ENCODE assay signal across 17 cellular contexts in genomic region chr13:51808811-51809210, GRCh38. TPM values are rescaled to one million over a fixed set of nuclear protein-coding genes. Genes with fewer than 3 reads are reported as not detected.
A peak's percentile ranks its signal among the peaks of the same experiment; 100 is the strongest.
DNase-seq lines count a peak whose midpoint lies in the region; ATAC-seq and TF ChIP-seq lines count a peak whose summit lies in the region.
"Had no signal": no experiment of that assay in that cellular context is flagged by ENCODE, and none has a peak within 500 bp of the region (broad histone marks: within the 10 kb centered on the region; RNA-seq: fewer than 3 reads in every experiment).

No MANE protein-coding gene starts in this region.

- no peak for DNase-seq in activated naive CD4-positive, alpha-beta T cell (lab: John Stamatoyannopoulos, UW)
- no peak for DNase-seq in naive thymus-derived CD4-positive, alpha-beta T cell
- no peak for DNase-seq in Peyer's patch
- DNase-seq in SK-N-SH: no peak
- no peak for DNase-seq in medulla oblongata (ENCODE audit: extremely low spot score)
- DNase-seq: 8988T; AML-193; Caco-2; CD4-positive, CD25-positive, alpha-beta regulatory T cell; GF-D8; Karpas-422 had no signal

- no peak for TF ChIP-seq RAD21 in SK-N-SH (IDR thresholded peaks at IDR 0.05; ENCODE audit: low read length)

- peaks cover 11 to 26% of the 10 kb centered on the region in 2 donors for H3K4me1 ChIP-seq in naive thymus-derived CD4-positive, alpha-beta T cell (ENCODE audit: control insufficient read depth in 2 of 2, insufficient read depth in 2 of 2, low read length in 2 of 2)
- H3K4me1 ChIP-seq in Peyer's patch (peaks cover 0 to 4% (median 0%) of the 10 kb centered on the region in 4 donors), SK-N-SH (ENCODE audit: control insufficient read depth in 1 of 2, insufficient read depth in 2 of 2, low read depth in 1 of 2, low read length in 1 of 2) (peaks cover 0 to 15% of the 10 kb centered on the region in 2 experiments; a peak in 3 of 4 replicates)
- H3K4me1 ChIP-seq: Caco-2 had no signal

- H3K9me3 Mint-ChIP-seq in activated naive CD4-positive, alpha-beta T cell treated with anti-CD3 and anti-CD28 coated beads, Interleukin-2, amount 50 U/mL, for 24 hours: no peaks in the 10 kb centered on the region
- no peaks in the 10 kb centered on the region for H3K9me3 Mint-ChIP-seq in activated naive CD8-positive, alpha-beta T cell (ENCODE audit: low read depth)
- H3K9me3 Mint-ChIP-seq in naive thymus-derived CD4-positive, alpha-beta T cell: peaks cover 0 to 2% (median 0%) of the 10 kb centered on the region in 11 donors

- ATAC-seq in naive thymus-derived CD4-positive, alpha-beta T cell: no peak
- ATAC-seq: HCT116 had no signal

- no peak overlapping the region for H3K4me3 ChIP-seq in naive thymus-derived CD4-positive, alpha-beta T cell (ENCODE audit: low read length)
- H3K4me3 ChIP-seq in Peyer's patch: no peak overlapping the region
- no peak overlapping the region for H3K4me3 ChIP-seq in SK-N-SH (ENCODE audit: low read depth in 2 of 2, low read length in 1 of 2)
- H3K4me3 ChIP-seq: BLaER1 had no signal

- H3K9ac ChIP-seq in SK-N-SH: no peak overlapping the region
- H3K9ac ChIP-seq: BLaER1 had no signal

- H3K36me3 ChIP-seq in naive thymus-derived CD4-positive, alpha-beta T cell (ENCODE audit: control insufficient read depth in 2 of 3, insufficient read depth in 3 of 3, low read length in 3 of 3): peaks cover 0 to 45% (median 14%) of the 10 kb centered on the region in 3 experiments
- H3K36me3 ChIP-seq in Peyer's patch (no peaks in the 10 kb centered on the region), SK-N-SH (replicated peaks in 1 of 2; ENCODE audit: control insufficient read depth in 1 of 2, insufficient read depth in 2 of 2, low read length in 1 of 2) (no peaks in the 10 kb centered on the region)
- H3K36me3 ChIP-seq: BLaER1 had no signal

- no peak overlapping the region for H3K4me2 ChIP-seq in SK-N-SH
- H3K4me2 ChIP-seq: BLaER1 had no signal

- no peaks in the 10 kb centered on the region for H3K27me3 ChIP-seq in naive thymus-derived CD4-positive, alpha-beta T cell (ENCODE audit: control insufficient read depth in 2 of 2, insufficient read depth in 2 of 2, low read length in 2 of 2)
- no peaks in the 10 kb centered on the region for H3K27me3 ChIP-seq in Peyer's patch
- H3K27me3 ChIP-seq in SK-N-SH (ENCODE audit: insufficient read depth): no peaks in the 10 kb centered on the region
- H3K27me3 ChIP-seq: BLaER1 had no signal

- H3F3A ChIP-seq in SK-N-SH (replicated peaks; ENCODE audit: insufficient read depth): peaks cover 4% of the 10 kb centered on the region

- CTCF ChIA-PET in naive thymus-derived CD4-positive, alpha-beta T cell (lab: Charles Lee): interaction anchor here (1.0 to 2.9 kb wide), 2 partner anchors 12 to 23 kb away, joined by 4 to 16 read pairs; no protein-coding TSS in a partner anchor
- CTCF ChIA-PET in SK-N-SH (lab: Yijun Ruan, JAX): interaction anchor here (1.0 kb wide), 1 partner anchor 319 kb away, joined by 3 read pairs; no protein-coding TSS in a partner anchor

- peaks cover 54% of the 10 kb centered on the region for H3K4me1 Mint-ChIP-seq in activated naive CD4-positive, alpha-beta T cell treated with anti-CD3 and anti-CD28 coated beads, Interleukin-2, amount 50 U/mL, for 24 hours
- H3K4me1 Mint-ChIP-seq in activated naive CD8-positive, alpha-beta T cell (ENCODE audit: low read depth): peaks cover 51% of the 10 kb centered on the region
- H3K4me1 Mint-ChIP-seq in naive thymus-derived CD4-positive, alpha-beta T cell: peaks cover 25 to 77% (median 54%) of the 10 kb centered on the region in 7 donors

- H3K9me2 ChIP-seq in SK-N-SH: no peaks in the 10 kb centered on the region

- TF ChIP-seq CTCF in Peyer's patch (IDR thresholded peaks at IDR 0.05) (no peak), SK-N-SH (IDR thresholded peaks at IDR 0.05) (no peak)

- no peaks in the 10 kb centered on the region for H4K20me1 ChIP-seq in SK-N-SH (ENCODE audit: insufficient read depth)
- H4K20me1 ChIP-seq: BLaER1 had no signal

- TF ChIP-seq EP300 in SK-N-SH (IDR thresholded peaks at IDR 0.05; ENCODE audit: borderline replicate concordance in 1 of 2, low read depth in 1 of 2, low read length in 1 of 2): no peak

- H3K27ac ChIP-seq in naive thymus-derived CD4-positive, alpha-beta T cell (ENCODE audit: low read depth, low read length): no peak overlapping the region
- no peak overlapping the region for H3K27ac ChIP-seq in Peyer's patch
- H3K27ac ChIP-seq in SK-N-SH (ENCODE audit: low read depth in 2 of 2, low read length in 1 of 2): no peak overlapping the region
- H3K27ac ChIP-seq: BLaER1 had no signal

- no peak overlapping the region for H3K4me3 Mint-ChIP-seq in activated naive CD4-positive, alpha-beta T cell treated with anti-CD3 and anti-CD28 coated beads, Interleukin-2, amount 50 U/mL, for 24 hours
- H3K4me3 Mint-ChIP-seq in activated naive CD8-positive, alpha-beta T cell: no peak overlapping the region
- H3K4me3 Mint-ChIP-seq in naive thymus-derived CD4-positive, alpha-beta T cell: peak overlapping the region in 1 of 10 donors; percentile 27

- POLR2A ChIA-PET in naive thymus-derived CD4-positive, alpha-beta T cell (lab: Charles Lee): interaction anchor here (0.7 to 13.1 kb wide), 4 partner anchors 16 to 356 kb away, joined by 3 to 324 read pairs (median 26); partner anchors contain the start of gene INTS6
- POLR2A ChIA-PET in SK-N-SH (lab: Yijun Ruan, JAX): no interaction called here

- H3K79me2 ChIP-seq in SK-N-SH (ENCODE audit: insufficient read depth): 0 out of 2 replicates have a peak, but pooled peaks cover 4% of the 10 kb centered on the region

- H3K36me3 Mint-ChIP-seq in activated naive CD4-positive, alpha-beta T cell treated with anti-CD3 and anti-CD28 coated beads, Interleukin-2, amount 50 U/mL, for 24 hours: peaks cover 9% of the 10 kb centered on the region
- H3K36me3 Mint-ChIP-seq in activated naive CD8-positive, alpha-beta T cell: peaks cover 7% of the 10 kb centered on the region
- peaks cover 0 to 31% (median 25%) of the 10 kb centered on the region in 5 donors for H3K36me3 Mint-ChIP-seq in naive thymus-derived CD4-positive, alpha-beta T cell

- intact Hi-C loops in naive thymus-derived CD4-positive, alpha-beta T cell (cut with micrococcal nuclease): loop anchor here (10.0 kb wide), 4 partner anchors 164 to 1684 kb away; no protein-coding TSS in a partner anchor

- no peak for TF ChIP-seq POLR2A in Peyer's patch (IDR thresholded peaks at IDR 0.05)

- no peaks in the 10 kb centered on the region for H3K27me3 Mint-ChIP-seq in activated naive CD4-positive, alpha-beta T cell treated with anti-CD3 and anti-CD28 coated beads, Interleukin-2, amount 50 U/mL, for 24 hours
- H3K27me3 Mint-ChIP-seq in activated naive CD8-positive, alpha-beta T cell: no peaks in the 10 kb centered on the region
- H3K27me3 Mint-ChIP-seq in naive thymus-derived CD4-positive, alpha-beta T cell: peaks cover 0 to 3% (median 0%) of the 10 kb centered on the region in 5 donors
- H3K27me3 Mint-ChIP-seq: CD4-positive, CD25-positive, alpha-beta regulatory T cell had no signal

- H3K27ac Mint-ChIP-seq in activated naive CD4-positive, alpha-beta T cell treated with anti-CD3 and anti-CD28 coated beads, Interleukin-2, amount 50 U/mL, for 24 hours: peak overlapping the region; percentile 56
- peak overlapping the region; percentile 66 for H3K27ac Mint-ChIP-seq in activated naive CD8-positive, alpha-beta T cell
- H3K27ac Mint-ChIP-seq in naive thymus-derived CD4-positive, alpha-beta T cell: peak overlapping the region in 7 of 9 donors; percentile 60 to 100 (median 99)

- H2AFZ ChIP-seq in SK-N-SH (ENCODE audit: low read depth): no peak overlapping the region

- H3K9me3 ChIP-seq in naive thymus-derived CD4-positive, alpha-beta T cell (ENCODE audit: control insufficient read depth in 2 of 3, low read length in 3 of 3): no peaks in the 10 kb centered on the region
- H3K9me3 ChIP-seq in Peyer's patch (no peaks in the 10 kb centered on the region), SK-N-SH (no peaks in the 10 kb centered on the region)
- H3K9me3 ChIP-seq: BLaER1, Caco-2 had no signal

TF ChIP-seq in SK-N-SH, 30 proteins besides CTCF, POLR2A, EP300 and RAD21 (continues in another document):
- no peak for TF ChIP-seq NFIC (IDR thresholded peaks at IDR 0.05; ENCODE audit: borderline replicate concordance)
- no peak for TF ChIP-seq ZBTB33 (IDR thresholded peaks at IDR 0.05; ENCODE audit: borderline replicate concordance, low read depth)
- no peak for TF ChIP-seq ELF1 (IDR thresholded peaks at IDR 0.05)
- no peak for TF ChIP-seq FOXJ3 (CRISPR knock-in tag; IDR thresholded peaks at IDR 0.05)

RNA-seq across cellular contexts. Expression of gene DHRS12, which starts 4.8 kb away (rescaled TPM):
- total RNA-seq in naive thymus-derived CD4-positive, alpha-beta T cell: 10 to 100 TPM in 4 of 5 experiments, 1 to 10 TPM in 1; 6.7 to 25.3 (median 20.1) TPM
- 10 to 100 TPM; 24.8 to 27.1 TPM for polyA plus RNA-seq in naive thymus-derived CD4-positive, alpha-beta T cell
- total RNA-seq in Peyer's patch: 10 to 100 TPM in 3 of 4 donors, 1 to 10 TPM in 1; 8.1 to 21.7 (median 12.5) TPM
- 8.2 and 9.6 TPM in 2 replicates for polyA plus RNA-seq in SK-N-SH (2012; rRNA removed)
- polyA plus RNA-seq in SK-N-SH (2012; cell fraction: cytosol; rRNA removed): 7.9 and 8.7 TPM in 2 replicates
- 16.4 and 17.1 TPM in 2 replicates for polyA plus RNA-seq in SK-N-SH (2012; cell fraction: nucleus; rRNA removed)

RNA-seq across cellular contexts. Expression of gene TMEM272, which starts 36.2 kb away (rescaled TPM):
- total RNA-seq in naive thymus-derived CD4-positive, alpha-beta T cell: 10 to 100 TPM in 2 of 5 experiments, 1 to 10 TPM in 2, under 1 TPM in 1; 0.19 to 23.3 (median 5.9) TPM
- under 1 TPM; 0.74 to 0.75 TPM for polyA plus RNA-seq in naive thymus-derived CD4-positive, alpha-beta T cell
- under 1 TPM in 2 of 4 donors, not detected in 2; 0.40 to 0.57 TPM for total RNA-seq in Peyer's patch
- polyA plus RNA-seq in SK-N-SH (2012; rRNA removed): not detected in 2 replicates
- under 0.01 TPM in 1 of 2 replicates, not detected in the other for polyA plus RNA-seq in SK-N-SH (2012; cell fraction: cytosol; rRNA removed)
- polyA plus RNA-seq in SK-N-SH (2012; cell fraction: nucleus; rRNA removed): 0.02 TPM in 2 replicates
- total RNA-seq: H4, HT1080 had no signal

RNA-seq across cellular contexts. Expression of gene CCDC70, which starts 53.0 kb away (rescaled TPM):
- total RNA-seq in naive thymus-derived CD4-positive, alpha-beta T cell: not detected
- not detected for polyA plus RNA-seq in naive thymus-derived CD4-positive, alpha-beta T cell
- total RNA-seq in Peyer's patch: not detected
- polyA plus RNA-seq in SK-N-SH (2012; rRNA removed): not detected in 2 replicates
- polyA plus RNA-seq in SK-N-SH (2012; cell fraction: cytosol; rRNA removed): not detected in 2 replicates
- polyA plus RNA-seq in SK-N-SH (2012; cell fraction: nucleus; rRNA removed): 0.04 TPM in 1 of 2 replicates, not detected in the other
- total RNA-seq: Caco-2; CD4-positive, CD25-positive, alpha-beta regulatory T cell; H4; HT1080 had no signal
- polyA plus RNA-seq: CD4-positive, CD25-positive, alpha-beta regulatory T cell had no signal
